In genomic region chr11:64810891-64811272, GRCh38 we compare ENCODE assay signal across 8 cellular contexts. TPM values are rescaled to one million over a fixed set of nuclear protein-coding genes. Genes with fewer than 3 reads are reported as not detected.
A peak's percentile ranks its signal among the peaks of the same experiment; 100 is the strongest.
DNase-seq lines count a peak whose midpoint lies in the region; ATAC-seq, FAIRE-seq and TF ChIP-seq lines count a peak whose summit lies in the region.

No MANE protein-coding gene starts in this region.

- H3K4me1 Mint-ChIP-seq in memory B cell, result peaks cover 23% of the 10 kb centered on the region

- peaks cover 0 to 7% of the 10 kb centered on the region in 2 donors for H3K4me1 ChIP-seq in uterus

- no peaks in the 10 kb centered on the region for H3K9me3 ChIP-seq in uterus

- TF ChIP-seq CTCF in bronchial epithelial cell (IDR thresholded peaks at IDR 0.05; ENCODE audit: insufficient read depth, low read length, severe bottlenecking), result no peak
- TF ChIP-seq CTCF in uterus (IDR thresholded peaks at IDR 0.05), result no peak

- intact Hi-C loops in uterus (cut with DNase I; ENCODE audit: low total_unique reads), result no loop called here

- DNase-seq in activated T-cell treated with anti-CD3 and anti-CD28 coated beads for 1 hour (ENCODE audit: low read depth), result peak; percentile 22
- DNase-seq in activated T-cell treated with anti-CD3 and anti-CD28 coated beads for 4 hours, result no peak
- peak; percentile 75 for DNase-seq in NCI-H2196 treated with DMSO at 0.1 percent for 48 hours (lab: John Stamatoyannopoulos, UW; ENCODE audit: unreplicated experiment)
- no peak for DNase-seq in bronchial epithelial cell (ENCODE audit: low read depth)
- DNase-seq in memory B cell (ENCODE audit: low spot score in 2 of 2), result no peak
- DNase-seq in uterus, result no peak
- no peak for DNase-seq in NK-92 treated with Interleukin-12 subunit alpha and Interleukin-12 subunit beta, amount 100 ng/mL, for 24 hours (lab: John Stamatoyannopoulos, UW)

- no peaks in the 10 kb centered on the region for H3K9me3 Mint-ChIP-seq in memory B cell

- no peak for FAIRE-seq in bronchial epithelial cell (lab: Jason Lieb, UNC)

- H3K27ac Mint-ChIP-seq in memory B cell, result peak overlapping the region; percentile 87

- H3K4me3 ChIP-seq in bronchial epithelial cell (ENCODE audit: low read depth, low read length) (peak overlapping the region; percentile 87), uterus (peak overlapping the region; percentile 15 to 60)

- H3K36me3 Mint-ChIP-seq in memory B cell, result peaks cover 6% of the 10 kb centered on the region

- no peaks in the 10 kb centered on the region for H3K27me3 Mint-ChIP-seq in memory B cell

- no peak for TF ChIP-seq POLR2A in uterus (IDR thresholded peaks at IDR 0.05)

- H3K27ac ChIP-seq in uterus, result peak overlapping the region; percentile 41 to 78

- peak overlapping the region; percentile 99 for H3K4me3 Mint-ChIP-seq in memory B cell

- ATAC-seq in memory B cell (ENCODE audit: low read depth) (peak; percentile 37), GM21390 (IDR thresholded peaks at IDR 0.05; ENCODE audit: unreplicated experiment) (no peak)

- H3K27me3 ChIP-seq in bronchial epithelial cell (ENCODE audit: control insufficient read depth, insufficient read depth, low read length), result no peaks in the 10 kb centered on the region
- H3K27me3 ChIP-seq in uterus, result no peaks in the 10 kb centered on the region

- H3K36me3 ChIP-seq in bronchial epithelial cell (ENCODE audit: control insufficient read depth, insufficient read depth, low read length), result peaks cover 5% of the 10 kb centered on the region
- no peaks in the 10 kb centered on the region for H3K36me3 ChIP-seq in uterus

RNA-seq across cellular contexts. Expression of gene MEN1, which starts 0.5 kb away (rescaled TPM):
- total RNA-seq in bronchial epithelial cell (5.5 and 8.3 TPM in 2 replicates), uterus (10 to 100 TPM in 2 of 4 donors, 1 to 10 TPM in 2; 3.8 to 26.2 (median 14.9) TPM)

RNA-seq across cellular contexts. Expression of gene MAP4K2, which starts 7.9 kb away (rescaled TPM):
- 6.8 and 7.0 TPM in 2 replicates for total RNA-seq in bronchial epithelial cell
- total RNA-seq in uterus, result 10 to 100 TPM; 10.2 to 49.1 (median 24.4) TPM

RNA-seq across cellular contexts. Expression of gene SF1, which starts 32.5 kb away (rescaled TPM):
- total RNA-seq in bronchial epithelial cell (44.5 and 59.3 TPM in 2 replicates), uterus (100 to 1,000 TPM in 3 of 4 donors, 10 to 100 TPM in 1; 62.0 to 374 (median 219) TPM)

RNA-seq across cellular contexts. Expression of gene CDC42BPG, which starts 33.6 kb away (rescaled TPM):
- total RNA-seq in bronchial epithelial cell, result 16.6 and 23.0 TPM in 2 replicates
- 1 to 10 TPM in 1 of 4 donors, under 1 TPM in 3; under 0.01 to 2.7 (median 0.30) TPM for total RNA-seq in uterus

RNA-seq across cellular contexts. Expression of gene PYGM, which starts 51.1 kb away (rescaled TPM):
- total RNA-seq in bronchial epithelial cell, result 0.26 and 0.51 TPM in 2 replicates
- total RNA-seq in uterus, result 10 to 100 TPM in 2 of 4 donors, 1 to 10 TPM in 2; 2.9 to 42.8 (median 11.4) TPM

Comparison
In these comparisons a context has a peak if more than half of its experiments do, and no peak if none do; other contexts are left out.
1. DNase-seq: peak in activated T-cell treated with anti-CD3 and anti-CD28 coated beads for 1 hour (single experiment) and NCI-H2196 treated with DMSO at 0.1 percent for 48 hours (single experiment); none in activated T-cell treated with anti-CD3 and anti-CD28 coated beads for 4 hours (single experiment), bronchial epithelial cell (single experiment), memory B cell (0 of 2), uterus (0 of 2) and NK-92 treated with Interleukin-12 subunit alpha and Interleukin-12 subunit beta, amount 100 ng/mL, for 24 hours (single experiment).